Comparison of ENCODE assay signal across 29 cellular contexts in genomic region chr19:3491396-3492119, GRCh38. TPM values are rescaled to one million over a fixed set of nuclear protein-coding genes. Genes with fewer than 3 reads are reported as not detected.
"Had no signal": no experiment of that assay in that cellular context is flagged by ENCODE, and none has a peak within 500 bp of the region (broad histone marks: within the 10 kb centered on the region; RNA-seq: fewer than 3 reads in every experiment).

No MANE protein-coding gene starts in this region.

- H3K4me3 Mint-ChIP-seq: activated B cell treated with CpG ODN at 0.5 μM for 24 hours; activated CD4-positive, alpha-beta memory T cell treated with anti-CD3 and anti-CD28 coated beads for 36 hours; activated CD4-positive, alpha-beta T cell treated with anti-CD3 and anti-CD28 coated beads, Interleukin-2, amount 10 ng/mL, durations not matched to agents 7 days and 5 days; activated naive CD4-positive, alpha-beta T cell treated with anti-CD3 and anti-CD28 coated beads, Interleukin-2, amount 10 ng/mL, durations not matched to agents 7 days and 5 days; activated naive CD8-positive, alpha-beta T cell treated with anti-CD3 and anti-CD28 coated beads for 36 hours; activated T-cell treated with anti-CD3 and anti-CD28 coated beads, Interleukin-2, amount 50 U/mL, for 72 hours; T-helper 1 cell treated with Interleukin-12 subunit alpha and Interleukin-12 subunit beta and Interleukin-4 antibody, amounts not matched to agents 30 μg/mL and 1 μg/mL, for 36 hours had no signal

- H3K4me1 Mint-ChIP-seq: activated B cell treated with CpG ODN at 0.5 μM for 24 hours had no signal

- H3K9me3 Mint-ChIP-seq: activated B cell treated with CpG ODN at 0.5 μM for 24 hours; activated CD4-positive, alpha-beta memory T cell treated with anti-CD3 and anti-CD28 coated beads for 36 hours; activated CD4-positive, alpha-beta T cell treated with anti-CD3 and anti-CD28 coated beads, Interleukin-2, amount 10 ng/mL, durations not matched to agents 7 days and 5 days; activated naive CD4-positive, alpha-beta T cell treated with anti-CD3 and anti-CD28 coated beads, Interleukin-2, amount 10 ng/mL, durations not matched to agents 7 days and 5 days; activated naive CD8-positive, alpha-beta T cell treated with anti-CD3 and anti-CD28 coated beads for 36 hours; activated T-cell treated with anti-CD3 and anti-CD28 coated beads, Interleukin-2, amount 50 U/mL, for 72 hours; activated T-helper 2 cell treated with anti-CD3 and anti-CD28 coated beads, Interferon-gamma antibody, Interleukin-2, Interleukin-4, amounts not matched to agents 10 μg/mL and 5 μg/mL and 100 μg/mL, durations not matched to agents 14 hours and 24 hours and 36 hours; T-helper 1 cell treated with Interleukin-12 subunit alpha and Interleukin-12 subunit beta and Interleukin-4 antibody, amounts not matched to agents 30 μg/mL and 1 μg/mL, for 36 hours had no signal

- DNase-seq: activated B cell treated with CpG ODN at 0.5 μM for 24 hours; activated CD4-positive, alpha-beta memory T cell treated with anti-CD3 and anti-CD28 coated beads for 36 hours; activated CD4-positive, alpha-beta T cell treated with anti-CD3 and anti-CD28 coated beads for 1 hour; activated CD4-positive, alpha-beta T cell treated with anti-CD3 and anti-CD28 coated beads, Interleukin-2, amount 10 ng/mL, durations not matched to agents 7 days and 5 days; activated CD8-positive, alpha-beta memory T cell treated with anti-CD3 and anti-CD28 coated beads, Interleukin-2, amount 50 U/mL, for 4 hours; activated gamma-delta T cell treated with Interleukin-2 at 50 U/mL for 16 hours; activated naive CD4-positive, alpha-beta T cell treated with anti-CD3 and anti-CD28 coated beads, Interleukin-2, amount 10 ng/mL, durations not matched to agents 7 days and 5 days; activated naive CD8-positive, alpha-beta T cell treated with anti-CD3 and anti-CD28 coated beads for 36 hours; activated T-cell treated with anti-CD3 and anti-CD28 coated beads, Interleukin-2, amount 50 U/mL, for 72 hours; brain microvascular endothelial cell; Kasumi-1; KBM-7; NCI-H1105 treated with DMSO at 0.1 percent for 48 hours; NCI-H1436 treated with DMSO at 0.1 percent for 48 hours; NCI-H187; NCI-H2081; NCI-H510A treated with DMSO at 0.1 percent for 48 hours; NCI-H69; NK-92 treated with Interleukin-12 subunit alpha and Interleukin-12 subunit beta, amount 100 ng/mL, for 24 hours; OCI-M1; RPMI8226; T-helper 9 cell had no signal

- H3K27ac ChIP-seq: brain microvascular endothelial cell, SK-N-MC had no signal

- H3K27me3 ChIP-seq: brain microvascular endothelial cell had no signal

- H3K4me3 ChIP-seq: SK-N-MC had no signal

- H3K27me3 Mint-ChIP-seq: activated B cell treated with CpG ODN at 0.5 μM for 24 hours; activated CD4-positive, alpha-beta memory T cell treated with anti-CD3 and anti-CD28 coated beads for 36 hours; activated CD4-positive, alpha-beta T cell treated with anti-CD3 and anti-CD28 coated beads, Interleukin-2, amount 10 ng/mL, durations not matched to agents 7 days and 5 days; activated naive CD4-positive, alpha-beta T cell treated with anti-CD3 and anti-CD28 coated beads, Interleukin-2, amount 10 ng/mL, durations not matched to agents 7 days and 5 days; activated naive CD8-positive, alpha-beta T cell treated with anti-CD3 and anti-CD28 coated beads for 36 hours had no signal

- H3K27ac Mint-ChIP-seq: activated B cell treated with CpG ODN at 0.5 μM for 24 hours; activated CD4-positive, alpha-beta memory T cell treated with anti-CD3 and anti-CD28 coated beads for 36 hours; activated CD4-positive, alpha-beta T cell treated with anti-CD3 and anti-CD28 coated beads, Interleukin-2, amount 10 ng/mL, durations not matched to agents 7 days and 5 days; activated naive CD4-positive, alpha-beta T cell treated with anti-CD3 and anti-CD28 coated beads, Interleukin-2, amount 10 ng/mL, durations not matched to agents 7 days and 5 days; activated naive CD8-positive, alpha-beta T cell treated with anti-CD3 and anti-CD28 coated beads for 36 hours; activated T-cell treated with anti-CD3 and anti-CD28 coated beads, Interleukin-2, amount 50 U/mL, for 72 hours; activated T-helper 2 cell treated with anti-CD3 and anti-CD28 coated beads, Interferon-gamma antibody, Interleukin-2, Interleukin-4, amounts not matched to agents 10 μg/mL and 5 μg/mL and 100 μg/mL, durations not matched to agents 14 hours and 24 hours and 36 hours; T-helper 1 cell treated with Interleukin-12 subunit alpha and Interleukin-12 subunit beta and Interleukin-4 antibody, amounts not matched to agents 30 μg/mL and 1 μg/mL, for 36 hours had no signal

RNA-seq across cellular contexts. Expression of gene SMIM44, which starts 8.3 kb away (rescaled TPM):
- total RNA-seq: activated B cell treated with CpG ODN at 0.5 μM for 24 hours; activated CD4-positive, alpha-beta memory T cell treated with anti-CD3 and anti-CD28 coated beads for 36 hours; activated CD4-positive, alpha-beta T cell treated with anti-CD3 and anti-CD28 coated beads, Interleukin-2, amount 10 ng/mL, durations not matched to agents 7 days and 5 days; activated CD8-positive, alpha-beta memory T cell treated with anti-CD3 and anti-CD28 coated beads for 36 hours; activated naive CD8-positive, alpha-beta T cell treated with anti-CD3 and anti-CD28 coated beads for 36 hours; activated T-cell treated with anti-CD3 and anti-CD28 coated beads, Interleukin-2, amount 50 U/mL, for 72 hours; activated T-helper 2 cell treated with anti-CD3 and anti-CD28 coated beads, Interferon-gamma antibody, Interleukin-2, Interleukin-4, amounts not matched to agents 10 μg/mL and 5 μg/mL and 100 μg/mL, durations not matched to agents 14 hours and 24 hours and 36 hours; cardiac septum; Right ventricle myocardium inferior had no signal
- polyA plus RNA-seq: adipose tissue had no signal

RNA-seq across cellular contexts. Expression of gene SMIM24, which starts 11.2 kb away (rescaled TPM):
- total RNA-seq: activated B cell treated with CpG ODN at 0.5 μM for 24 hours; activated CD4-positive, alpha-beta memory T cell treated with anti-CD3 and anti-CD28 coated beads for 36 hours; cardiac septum; Right ventricle myocardium inferior had no signal

RNA-seq across cellular contexts. Expression of gene TEKTIP1, which starts 47.4 kb away (rescaled TPM):
- total RNA-seq: Right ventricle myocardium inferior had no signal
